8 cellular contexts compared by ENCODE assay signal in the genomic region with DNA sequence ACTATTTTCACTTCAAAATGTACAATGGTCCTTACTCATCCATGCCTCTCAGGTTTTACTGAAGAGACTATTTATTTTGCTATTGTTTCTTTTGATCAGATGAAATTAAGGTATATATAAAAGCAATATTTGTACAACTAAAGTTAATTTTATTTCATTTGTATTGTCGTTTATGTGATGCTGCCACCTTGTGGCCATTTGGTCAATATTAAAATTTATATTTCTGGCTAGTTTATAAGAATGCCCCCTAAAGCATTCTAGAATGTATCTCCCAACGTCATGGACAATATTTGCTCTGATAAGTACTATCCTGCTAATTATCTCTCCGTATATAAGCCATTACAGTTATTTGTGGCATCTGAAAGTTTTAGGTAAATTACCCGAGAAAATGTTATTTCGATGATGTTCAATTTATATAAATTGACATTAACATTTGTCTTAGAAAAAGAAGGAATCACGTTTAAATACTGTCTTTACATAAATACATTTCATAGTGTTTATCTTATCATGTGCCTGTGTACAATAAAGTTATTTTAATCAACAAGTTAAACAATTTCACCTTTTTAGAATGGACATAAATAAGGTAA.
DNase-seq lines count a peak whose midpoint lies in the region; ATAC-seq and TF ChIP-seq lines count a peak whose summit lies in the region.

No MANE protein-coding gene starts in this region.

- TF ChIP-seq CTCF in natural killer cell (IDR thresholded peaks at IDR 0.05) (peak; percentile 35), epithelial cell of esophagus (IDR thresholded peaks at IDR 0.05; ENCODE audit: insufficient read depth, low read depth, low read length, missing control alignments) (peak; percentile 41), retinal pigment epithelial cell (conservative IDR thresholded peaks at IDR 0.05; ENCODE audit: low read depth, low read length) (peak; percentile 40)

- no peak for DNase-seq in natural killer cell
- no peak for DNase-seq in natural killer cell treated with Interleukin-12 subunit alpha and Interleukin-12 subunit beta and Interleukin-15 and Interleukin-18, amount 100 ng/mL, for 72 hours (ENCODE audit: low spot score)
- DNase-seq in NCI-H69 (lab: John Stamatoyannopoulos, UW) = peak; percentile 43
- DNase-seq in epithelial cell of esophagus (ENCODE audit: low read depth) = peak; percentile 41
- DNase-seq in retinal pigment epithelial cell (ENCODE audit: low read depth) = no peak
- no peak for DNase-seq in activated CD4-positive, CD25-positive, alpha-beta regulatory T cell (lab: John Stamatoyannopoulos, UW)
- DNase-seq in NCI-H187 treated with DMSO at 0.1 percent for 48 hours (lab: John Stamatoyannopoulos, UW) = no peak

- H3K4me1 Mint-ChIP-seq in natural killer cell = no peaks in the 10 kb centered on the region
- H3K4me1 Mint-ChIP-seq in natural killer cell treated with Interleukin-12 subunit alpha and Interleukin-12 subunit beta and Interleukin-15 and Interleukin-18, amount 100 ng/mL, for 72 hours (ENCODE audit: low read depth in 2 of 2) = no peaks in the 10 kb centered on the region

- H3K27me3 Mint-ChIP-seq in natural killer cell (ENCODE audit: low read depth in 2 of 2) = no peaks in the 10 kb centered on the region
- no peaks in the 10 kb centered on the region for H3K27me3 Mint-ChIP-seq in natural killer cell treated with Interleukin-12 subunit alpha and Interleukin-12 subunit beta and Interleukin-15 and Interleukin-18, amount 100 ng/mL, for 72 hours

- no peak overlapping the region for H3K27ac Mint-ChIP-seq in natural killer cell
- H3K27ac Mint-ChIP-seq in natural killer cell treated with Interleukin-12 subunit alpha and Interleukin-12 subunit beta and Interleukin-15 and Interleukin-18, amount 100 ng/mL, for 72 hours = no peak overlapping the region

- H3K36me3 Mint-ChIP-seq in natural killer cell = no peaks in the 10 kb centered on the region
- no peaks in the 10 kb centered on the region for H3K36me3 Mint-ChIP-seq in natural killer cell treated with Interleukin-12 subunit alpha and Interleukin-12 subunit beta and Interleukin-15 and Interleukin-18, amount 100 ng/mL, for 72 hours

- H3K4me3 ChIP-seq in epithelial cell of esophagus (ENCODE audit: low read length) (no peak overlapping the region), retinal pigment epithelial cell (ENCODE audit: low read length) (no peak overlapping the region)

- intact Hi-C loops in natural killer cell (cut with micrococcal nuclease) = no loop called here

- no peak for ATAC-seq in natural killer cell
- ATAC-seq in natural killer cell treated with Interleukin-12 subunit alpha and Interleukin-12 subunit beta and Interleukin-15 and Interleukin-18, amount 100 ng/mL, for 72 hours = no peak
- no peak for ATAC-seq in HG02678 (IDR thresholded peaks at IDR 0.05; ENCODE audit: unreplicated experiment)

- H3K4me3 Mint-ChIP-seq in natural killer cell = no peak overlapping the region
- H3K4me3 Mint-ChIP-seq in natural killer cell treated with Interleukin-12 subunit alpha and Interleukin-12 subunit beta and Interleukin-15 and Interleukin-18, amount 100 ng/mL, for 72 hours = no peak overlapping the region

- peaks cover 2 to 4% of the 10 kb centered on the region in 2 donors for H3K9me3 Mint-ChIP-seq in natural killer cell
- H3K9me3 Mint-ChIP-seq in natural killer cell treated with Interleukin-12 subunit alpha and Interleukin-12 subunit beta and Interleukin-15 and Interleukin-18, amount 100 ng/mL, for 72 hours = no peaks in the 10 kb centered on the region

Comparison
In these comparisons a context has a peak if more than half of its experiments do, and no peak if none do; other contexts are left out.
1. DNase-seq: peak in NCI-H69 (single experiment) and epithelial cell of esophagus (single experiment); none in natural killer cell (single experiment), natural killer cell treated with Interleukin-12 subunit alpha and Interleukin-12 subunit beta and Interleukin-15 and Interleukin-18, amount 100 ng/mL, for 72 hours (single experiment), retinal pigment epithelial cell (single experiment), activated CD4-positive, CD25-positive, alpha-beta regulatory T cell (0 of 4) and NCI-H187 treated with DMSO at 0.1 percent for 48 hours (single experiment).
2. Peak in every context shown above with its lines, with median percentiles within 50 percentile points of each other: CTCF ChIP-seq.